Comparison of ENCODE assay signal across 26 cellular contexts in genomic region chr11:8713760-8714159, GRCh38. TPM values are rescaled to one million over a fixed set of nuclear protein-coding genes. Genes with fewer than 3 reads are reported as not detected.
DNase-seq lines count a peak whose midpoint lies in the region; ATAC-seq and TF ChIP-seq lines count a peak whose summit lies in the region.
"Had no signal": no experiment of that assay in that cellular context is flagged by ENCODE, and none has a peak within 500 bp of the region (broad histone marks: within the 10 kb centered on the region; RNA-seq: fewer than 3 reads in every experiment).

No MANE protein-coding gene starts in this region.

- H3K4me3 ChIP-seq in right cardiac atrium (ENCODE audit: low read length) (no peak overlapping the region), osteoblast (ENCODE audit: insufficient read depth, low read length) (no peak overlapping the region), vagina (no peak overlapping the region)
- H3K4me3 ChIP-seq: psoas muscle, SJCRH30, skin epidermis had no signal

- WGBS in right cardiac atrium = 68% methylated on average over 5 of the region's 5 CpGs

- H4K20me1 ChIP-seq in osteoblast (ENCODE audit: insufficient read depth, low read length) = peaks cover 2% of the 10 kb centered on the region

- no peak for TF ChIP-seq POLR2A in vagina (IDR thresholded peaks at IDR 0.05)

- peak; percentile 14 for ATAC-seq in Right ventricle myocardium superior (ENCODE audit: poor library complexity)
- no peak for ATAC-seq in right cardiac atrium
- ATAC-seq in GM18873 (IDR thresholded peaks at IDR 0.05; ENCODE audit: low FRiP score, unreplicated experiment) = no peak
- no peak for ATAC-seq in GM18502 (IDR thresholded peaks at IDR 0.05; ENCODE audit: poor library complexity, unreplicated experiment)
- ATAC-seq: Panc1, psoas muscle had no signal

- H3K36me3 ChIP-seq in osteoblast (ENCODE audit: insufficient read depth, low read length) (peaks cover 27% of the 10 kb centered on the region), vagina (peaks cover 0 to 16% of the 10 kb centered on the region in 2 donors)

- no peak overlapping the region for H3K4me2 ChIP-seq in osteoblast (ENCODE audit: insufficient read depth, low read length)

- H3K27ac ChIP-seq in right cardiac atrium (ENCODE audit: low read length) (peak overlapping the region; percentile 27), osteoblast (ENCODE audit: low read depth, low read length) (no peak overlapping the region), vagina (peak overlapping the region; percentile 36)
- H3K27ac ChIP-seq: psoas muscle, SJCRH30 had no signal

- TF ChIP-seq CTCF in osteoblast (IDR thresholded peaks at IDR 0.05; ENCODE audit: extremely low read depth, low read depth, low read length) (no peak), vagina (IDR thresholded peaks at IDR 0.05) (no peak)

- intact Hi-C loops in Right ventricle myocardium superior (cut with DNase I) (no loop called here), cardiac septum (cut with DNase I) (no loop called here), right cardiac atrium (cut with DNase I) (no loop called here), vagina (cut with DNase I) (loop anchor here (5.0 kb wide), 1 partner anchor 94 kb away; no protein-coding TSS in a partner anchor)

- H3K27me3 ChIP-seq in right cardiac atrium (ENCODE audit: control insufficient read depth, insufficient read depth) = no peaks in the 10 kb centered on the region
- H3K27me3 ChIP-seq in osteoblast (ENCODE audit: insufficient read depth, low read length) = no peaks in the 10 kb centered on the region
- no peaks in the 10 kb centered on the region for H3K27me3 ChIP-seq in vagina
- H3K27me3 ChIP-seq: SJCRH30 had no signal

- peaks cover 2% of the 10 kb centered on the region for H3K79me2 ChIP-seq in osteoblast (ENCODE audit: insufficient read depth, low read length)

- H3K9me3 ChIP-seq in right cardiac atrium (ENCODE audit: control insufficient read depth, low read length) = no peaks in the 10 kb centered on the region
- no peaks in the 10 kb centered on the region for H3K9me3 ChIP-seq in osteoblast (ENCODE audit: low read depth, low read length)
- H3K9me3 ChIP-seq in vagina = no peaks in the 10 kb centered on the region
- H3K9me3 ChIP-seq: psoas muscle, SJCRH30 had no signal

- H3K4me1 ChIP-seq in right cardiac atrium (ENCODE audit: control insufficient read depth, insufficient read depth, low read length) = peaks cover 32% of the 10 kb centered on the region
- H3K4me1 ChIP-seq in osteoblast (ENCODE audit: insufficient read depth, low read length) = peaks cover 29% of the 10 kb centered on the region
- peaks cover 70% of the 10 kb centered on the region for H3K4me1 ChIP-seq in vagina

- DNase-seq in Right ventricle myocardium superior (no peak), cardiac septum (ENCODE audit: low spot score) (no peak), right cardiac atrium (no peak), osteoblast (ENCODE audit: insufficient read length, low spot score, missing footprints) (peak; percentile 44), vagina (ENCODE audit: extremely low spot score in 2 of 2) (no peak), T1000 (lab: John Stamatoyannopoulos, UW) (no peak)
- DNase-seq: 8988T; activated CD4-positive, alpha-beta T cell treated with anti-CD3 and anti-CD28 coated beads, Interleukin-2, amount 10 ng/mL, durations not matched to agents 24 days and 14 days; activated effector memory CD4-positive, alpha-beta T cell treated with anti-CD3 and anti-CD28 coated beads, Interleukin-2, amount 50 U/mL, for 16 hours; activated naive CD8-positive, alpha-beta T cell treated with anti-CD3 and anti-CD28 coated beads, Interleukin-2, amount 10 ng/mL, durations not matched to agents 7 days and 5 days; activated T-cell treated with anti-CD3 and anti-CD28 coated beads, Interleukin-2, amount 50 U/mL, for 1 hour; AML-193; CD4-positive, alpha-beta T cell; cerebellar nuclear complex; glutamatergic neuron; NCI-H1092 treated with DMSO at 0.1 percent for 48 hours; NCI-H1930; NCI-H526 treated with DMSO at 0.1 percent for 48 hours; psoas muscle; SJCRH30; stimulated activated CD4-positive, alpha-beta T cell treated with anti-CD3 and anti-CD28 coated beads, Interleukin-1b, Interleukin-23, amount 100 ng/mL, for 48 hours; substantia nigra had no signal

- H2AFZ ChIP-seq in osteoblast (ENCODE audit: low read length) = no peak overlapping the region

RNA-seq across cellular contexts. Expression of gene RPL27A, which starts 31.2 kb away (rescaled TPM):
- total RNA-seq in Right ventricle myocardium superior = 549 TPM
- total RNA-seq in cardiac septum = 462 TPM
- 100 to 1,000 TPM; 519 to 805 (median 620) TPM for total RNA-seq in right cardiac atrium
- polyA plus RNA-seq in right cardiac atrium = 1,811 TPM
- 710 and 869 TPM in 2 replicates for total RNA-seq in osteoblast
- 1,279 TPM for total RNA-seq in vagina

RNA-seq across cellular contexts. Expression of gene TRIM66, which starts 31.3 kb away (rescaled TPM):
- 2.4 TPM for total RNA-seq in Right ventricle myocardium superior
- 3.0 TPM for total RNA-seq in cardiac septum
- total RNA-seq in right cardiac atrium = 1 to 10 TPM; 2.0 to 3.6 (median 2.9) TPM
- polyA plus RNA-seq in right cardiac atrium = 1.6 TPM
- 9.0 and 10.9 TPM in 2 replicates for total RNA-seq in osteoblast
- total RNA-seq in vagina = 12.8 TPM
